In the genomic region with DNA sequence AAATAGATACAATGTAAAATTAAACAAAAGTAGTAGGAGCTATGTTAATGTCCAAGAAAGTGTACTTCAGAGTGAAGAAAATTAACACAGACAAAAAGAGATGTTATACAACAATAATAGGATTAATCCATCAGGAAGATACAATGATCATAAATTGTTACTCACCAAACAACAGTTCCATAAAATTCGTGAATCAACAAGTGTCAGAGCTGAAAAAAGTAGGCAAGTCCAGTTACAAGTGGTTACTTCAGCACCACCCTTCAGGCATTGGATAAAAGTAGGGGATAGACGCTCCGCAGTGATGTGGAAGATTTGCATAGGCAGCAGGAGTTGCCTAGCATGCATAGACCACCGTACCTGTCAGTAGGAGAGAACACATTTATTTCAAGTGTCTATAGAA, we compare ENCODE assay signal across 11 cellular contexts.
"Had no signal": no experiment of that assay in that cellular context is flagged by ENCODE, and none has a peak within 500 bp of the region (broad histone marks: within the 10 kb centered on the region; RNA-seq: fewer than 3 reads in every experiment).

No MANE protein-coding gene starts in this region.

- H3K4me2 ChIP-seq: GM23338, KMS-11 had no signal

- FAIRE-seq: H1, H54, HTR-8/SVneo had no signal

- H2AFZ ChIP-seq: GM23338 had no signal

- H3K4me3 ChIP-seq: GM23338 had no signal

- H3K9ac ChIP-seq: KMS-11 had no signal

- H3K27ac ChIP-seq: KMS-11 had no signal

- H3K4me3 Mint-ChIP-seq: GM23338, H9, HFFc6, IgD-negative memory B cell had no signal

- H3K4me1 Mint-ChIP-seq: H9 had no signal

- DNase-seq: H9, HCEC 1CT, HFFc6, Karpas-422, KBM-7 had no signal

- ATAC-seq: GM23338 had no signal

- H3K27ac Mint-ChIP-seq: GM23338, HFFc6 had no signal

- H3K27me3 Mint-ChIP-seq: IgD-negative memory B cell had no signal

- H3K9me3 Mint-ChIP-seq: GM23338, H9, HFFc6, IgD-negative memory B cell had no signal
